In the genomic region with DNA sequence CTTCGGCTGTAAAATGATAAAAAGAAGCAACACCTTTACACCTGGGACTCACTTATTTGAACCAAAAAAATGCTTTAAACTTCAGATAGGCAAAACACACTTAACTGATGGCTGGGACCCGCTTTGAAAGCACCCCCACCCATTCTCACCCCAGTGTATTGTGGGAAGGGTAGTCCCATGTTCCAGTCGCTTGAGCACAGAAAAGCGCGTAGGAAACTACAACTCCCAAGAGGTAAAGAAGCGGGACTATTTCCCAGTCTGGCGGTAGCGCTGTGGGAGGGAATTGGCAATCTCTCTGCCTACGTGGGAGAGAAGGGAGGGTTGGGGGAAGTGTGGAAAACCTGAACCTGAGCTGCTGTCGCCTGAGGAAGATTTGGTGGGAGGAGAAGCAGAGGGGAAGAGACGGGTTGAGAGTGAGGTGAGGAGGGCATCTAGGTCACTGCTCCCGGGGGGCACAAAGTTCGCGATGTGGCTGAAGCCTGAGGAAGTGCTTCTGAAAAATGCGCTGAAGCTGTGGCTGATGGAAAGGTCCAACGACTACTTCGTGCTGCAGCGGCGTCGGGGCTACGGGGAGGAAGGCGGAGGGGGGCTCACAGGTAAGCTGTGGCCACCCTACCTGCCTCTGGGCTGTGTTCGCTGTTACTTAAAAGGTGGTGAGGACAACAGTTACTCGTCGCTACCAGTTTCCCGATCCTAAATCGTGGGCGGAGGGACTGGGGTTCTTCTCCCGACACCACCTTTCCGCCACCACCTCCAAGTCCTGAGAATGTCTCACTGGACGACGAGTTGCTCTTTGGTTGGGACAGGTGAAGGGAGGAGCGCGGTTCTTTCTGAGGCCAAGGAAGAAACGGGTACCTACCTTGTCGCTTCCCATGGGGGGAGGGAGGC, we compare ENCODE assay signal across 8 cellular contexts. TPM values are rescaled to one million over a fixed set of nuclear protein-coding genes. Genes with fewer than 3 reads are reported as not detected.
A peak's percentile ranks its signal among the peaks of the same experiment; 100 is the strongest.
DNase-seq lines count a peak whose midpoint lies in the region; ATAC-seq and TF ChIP-seq lines count a peak whose summit lies in the region.

A gene (plus strand): TSS at position 286 of the 888 bp plus-strand sequence. CDS start 181 bp downstream, at position 467.

- H3K9me3 ChIP-seq in mucosa of rectum (ENCODE audit: control insufficient read depth in 2 of 2, low read length in 2 of 2), result no peaks in the 10 kb centered on the region
- H3K9me3 ChIP-seq in thymus (ENCODE audit: control insufficient read depth), result no peaks in the 10 kb centered on the region

- peaks cover 2% of the 10 kb centered on the region in 2 donors for H3K27me3 ChIP-seq in mucosa of rectum (ENCODE audit: control insufficient read depth in 2 of 2, insufficient read depth in 2 of 2, low read length in 2 of 2)
- H3K27me3 ChIP-seq in thymus (ENCODE audit: control insufficient read depth, insufficient read depth), result no peaks in the 10 kb centered on the region

- peak; percentile 89 for DNase-seq in AG10803 (ENCODE audit: low read depth)
- peak; percentile 20 for DNase-seq in NCI-H2227 treated with DMSO at 0.1 percent for 48 hours (lab: John Stamatoyannopoulos, UW)
- peak; percentile 17 for DNase-seq in activated CD8-positive, alpha-beta memory T cell treated with anti-CD3 and anti-CD28 coated beads, Interleukin-2, amount 50 U/mL, for 4 hours
- peak; percentile 89 for DNase-seq in fibroblast of gingiva (ENCODE audit: low read depth)

- ATAC-seq in GM18868 (IDR thresholded peaks at IDR 0.05; ENCODE audit: unreplicated experiment), result peak; percentile 99
- ATAC-seq in HG03066 (IDR thresholded peaks at IDR 0.05; ENCODE audit: low read depth, unreplicated experiment), result peak; percentile 94

- H3K27ac ChIP-seq in mucosa of rectum (ENCODE audit: low read depth in 2 of 2, low read length in 2 of 2) (peak within 1 kb of the TSS; percentile 61 to 77), thymus (ENCODE audit: low read depth) (no peak within 1 kb of the TSS)

- under 1% methylated on average over 36 of the region's 36 CpGs for WGBS in thymus

- no peaks in the 10 kb centered on the region for H3K36me3 ChIP-seq in mucosa of rectum (ENCODE audit: control insufficient read depth in 2 of 2, insufficient read depth in 2 of 2, low read length in 2 of 2)
- H3K36me3 ChIP-seq in thymus (ENCODE audit: control insufficient read depth, insufficient read depth), result no peaks in the 10 kb centered on the region

- peak within 1 kb of the TSS; percentile 79 to 81 for H3K9ac ChIP-seq in mucosa of rectum (ENCODE audit: low read depth in 1 of 2, low read length in 2 of 2)

- TF ChIP-seq CTCF in AG10803 (conservative IDR thresholded peaks at IDR 0.05; ENCODE audit: low read length), result no peak

- peaks cover 0 to 4% of the 10 kb centered on the region in 2 donors for H3K4me1 ChIP-seq in mucosa of rectum (ENCODE audit: control insufficient read depth in 2 of 2, insufficient read depth in 2 of 2, low read length in 2 of 2)
- H3K4me1 ChIP-seq in thymus (ENCODE audit: control insufficient read depth, insufficient read depth, low read length), result no peaks in the 10 kb centered on the region

- H3K4me3 ChIP-seq in AG10803 (ENCODE audit: low read length), result peak within 1 kb of the TSS; percentile 90
- H3K4me3 ChIP-seq in mucosa of rectum (ENCODE audit: low read length in 2 of 2), result peak within 1 kb of the TSS; percentile 82 to 86
- H3K4me3 ChIP-seq in thymus (ENCODE audit: low read length), result peak within 1 kb of the TSS; percentile 45

RNA-seq across cellular contexts. Expression of the gene that starts here (rescaled TPM):
- polyA plus RNA-seq in thymus, result 1.9 TPM

Comparison
In these comparisons a context has a peak if more than half of its experiments do, and no peak if none do; other contexts are left out.
1. DNase-seq: peak in every context shown above with its lines; median percentile 89 in AG10803; 89 in fibroblast of gingiva; 20 in NCI-H2227 treated with DMSO at 0.1 percent for 48 hours; 17 in activated CD8-positive, alpha-beta memory T cell treated with anti-CD3 and anti-CD28 coated beads, Interleukin-2, amount 50 U/mL, for 4 hours.